23 cellular contexts compared by ENCODE assay signal in genomic region chr16:47877166-47877565, GRCh38.
"Had no signal": no experiment of that assay in that cellular context is flagged by ENCODE, and none has a peak within 500 bp of the region (broad histone marks: within the 10 kb centered on the region; RNA-seq: fewer than 3 reads in every experiment).

No MANE protein-coding gene starts in this region.

- H3K4me1 Mint-ChIP-seq: IgD-negative memory B cell had no signal

- H3K4me2 ChIP-seq: KMS-11 had no signal

- H3K36me3 ChIP-seq: MG63, SJSA1 had no signal

- DNase-seq: MG63, NCI-H1105, NCI-H1417, NCI-H1436 treated with DMSO at 0.1 percent for 48 hours, NCI-H1694, NCI-H187 treated with DMSO at 0.1 percent for 48 hours, NCI-H2029 treated with DMSO at 0.1 percent for 48 hours, NCI-H2171, NCI-H226, NCI-H446, NCI-H510A, NCI-H524 treated with DMSO at 0.1 percent for 48 hours, NCI-H69, NCI-H774, Right ventricle myocardium superior, RPMI8226, SIG-M5 had no signal

- H3K27ac ChIP-seq: HL-60, KMS-11, SJSA1, SK-N-MC had no signal

- H3K9me3 ChIP-seq: MG63, SJSA1 had no signal

- H3K27me3 Mint-ChIP-seq: IgD-negative memory B cell had no signal

- H3K4me1 ChIP-seq: SJSA1 had no signal

- H3K27ac Mint-ChIP-seq: IgD-negative memory B cell had no signal

- H3K36me3 Mint-ChIP-seq: IgD-negative memory B cell had no signal

- H3K4me3 Mint-ChIP-seq: IgD-negative memory B cell had no signal

- H3K27me3 ChIP-seq: MG63 had no signal

- ATAC-seq: K562 had no signal

- H3K4me3 ChIP-seq: K562, MG63, SJSA1, SK-N-MC had no signal

- H3K9ac ChIP-seq: KMS-11 had no signal
